ENCODE assay signal across 14 cellular contexts in the genomic region with DNA sequence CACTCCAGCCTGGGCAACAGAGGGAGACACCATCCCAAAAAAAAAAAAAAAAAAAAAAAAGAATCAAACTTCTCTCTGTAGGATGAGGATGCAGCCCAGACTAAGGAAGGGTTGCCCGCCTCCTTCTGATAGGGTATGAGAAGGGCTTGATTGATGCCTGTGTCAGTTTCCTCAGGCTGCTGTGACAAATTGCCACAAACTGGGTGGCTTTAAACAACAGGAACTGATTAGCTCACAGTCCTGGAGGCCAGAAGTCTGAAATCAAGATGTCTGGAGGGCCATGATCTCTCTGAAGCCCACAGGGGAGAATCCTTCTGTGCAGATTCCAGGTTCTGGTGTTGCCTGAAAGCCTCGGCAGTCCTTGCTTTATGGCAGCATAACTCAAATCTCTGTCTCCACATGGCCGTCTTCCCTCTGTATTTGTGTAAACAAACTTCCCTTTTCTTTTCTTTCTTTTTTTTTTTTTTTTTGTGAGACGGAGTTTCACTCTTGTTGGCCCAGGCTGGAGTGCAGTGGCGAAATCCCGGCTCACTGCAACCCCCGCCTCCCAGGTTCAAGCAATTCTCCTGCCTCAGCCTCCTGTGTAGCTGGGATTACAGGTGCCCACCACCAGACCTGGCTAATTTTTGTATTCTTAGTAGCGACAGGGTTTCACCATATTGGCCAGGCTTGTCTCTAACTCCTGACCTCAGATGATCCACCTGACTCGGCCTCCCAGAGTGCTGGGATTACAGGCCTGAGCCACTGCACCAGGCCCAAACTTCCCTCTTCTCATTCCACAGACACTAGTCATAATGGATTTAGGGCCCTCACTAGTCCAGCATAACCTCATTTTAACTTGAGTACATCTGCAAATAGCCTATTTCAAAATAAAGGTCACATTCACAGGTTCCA. TPM values are rescaled to one million over a fixed set of nuclear protein-coding genes. Genes with fewer than 3 reads are reported as not detected.
DNase-seq lines count a peak whose midpoint lies in the region; ATAC-seq and TF ChIP-seq lines count a peak whose summit lies in the region.
"Had no signal": no experiment of that assay in that cellular context is flagged by ENCODE, and none has a peak within 500 bp of the region (broad histone marks: within the 10 kb centered on the region; RNA-seq: fewer than 3 reads in every experiment).

No MANE protein-coding gene starts in this region.

- H3K9me3 Mint-ChIP-seq in stimulated activated naive B cell treated with anti-CD40 and anti-IgM and Interleukin-4, amounts not matched to agents 10 μg/mL and 1 μg/mL and 100 μg/mL, for 72 hours = no peaks in the 10 kb centered on the region
- H3K9me3 Mint-ChIP-seq: activated naive CD4-positive, alpha-beta T cell treated with anti-CD3 and anti-CD28 coated beads, Interleukin-2, amount 50 U/mL, for 72 hours had no signal

- intact Hi-C loops in adrenal gland (cut with DNase I) (no loop called here), left lung (cut with DNase I) (no loop called here)

- peaks cover 6 to 12% of the 10 kb centered on the region in 2 donors for H3K4me1 ChIP-seq in adrenal gland (replicated peaks in 1 of 2)
- peaks cover 0 to 37% of the 10 kb centered on the region in 2 donors for H3K4me1 ChIP-seq in left lung
- H3K4me1 ChIP-seq: uterus had no signal

- H3K4me3 ChIP-seq in adrenal gland = no peak overlapping the region
- H3K4me3 ChIP-seq in left lung = peak overlapping the region in 1 of 2 donors; percentile 19
- H3K4me3 ChIP-seq: ovary, uterus had no signal

- no peaks in the 10 kb centered on the region for H3K36me3 Mint-ChIP-seq in stimulated activated naive B cell treated with anti-CD40 and anti-IgM and Interleukin-4, amounts not matched to agents 10 μg/mL and 1 μg/mL and 100 μg/mL, for 72 hours
- H3K36me3 Mint-ChIP-seq: activated naive CD4-positive, alpha-beta T cell treated with anti-CD3 and anti-CD28 coated beads, Interleukin-2, amount 50 U/mL, for 72 hours had no signal

- peak; percentile 85 for ATAC-seq in left lung
- peak; percentile 53 to 64 for ATAC-seq in stimulated activated naive B cell treated with anti-CD40 and anti-IgM and Interleukin-4, amounts not matched to agents 10 μg/mL and 1 μg/mL and 100 μg/mL, for 72 hours (replicated peaks)
- ATAC-seq in HG03039 (IDR thresholded peaks at IDR 0.05; ENCODE audit: unreplicated experiment) = no peak
- ATAC-seq: activated naive CD4-positive, alpha-beta T cell treated with anti-CD3 and anti-CD28 coated beads, Interleukin-2, amount 50 U/mL, for 72 hours had no signal

- peak; percentile 13 for DNase-seq in HT1080 (ENCODE audit: low read depth)
- DNase-seq in adrenal gland = peak in 1 of 7 donors; percentile 9
- DNase-seq in left lung = peak; percentile 61 to 83
- DNase-seq in stimulated activated naive B cell treated with anti-CD40 and anti-IgM and Interleukin-4, amounts not matched to agents 10 μg/mL and 1 μg/mL and 100 μg/mL, for 72 hours = no peak
- no peak for DNase-seq in HuH-7.5 (ENCODE audit: low spot score)
- no peak for DNase-seq in NCI-H1436 treated with DMSO at 0.1 percent for 48 hours (lab: John Stamatoyannopoulos, UW)
- no peak for DNase-seq in caudate nucleus (lab: John Stamatoyannopoulos, UW)
- DNase-seq: activated CD4-positive, alpha-beta T cell treated with anti-CD3 and anti-CD28 coated beads, Interleukin-2, amount 50 U/mL, for 1 hour; DMS 273 treated with DMSO at 0.1 percent for 48 hours; NCI-H1105 treated with DMSO at 0.1 percent for 48 hours; ovary; uterus had no signal

- TF ChIP-seq POLR2A in adrenal gland (IDR thresholded peaks at IDR 0.05) = no peak

- peak overlapping the region; percentile 13 to 67 for H3K4me3 Mint-ChIP-seq in stimulated activated naive B cell treated with anti-CD40 and anti-IgM and Interleukin-4, amounts not matched to agents 10 μg/mL and 1 μg/mL and 100 μg/mL, for 72 hours

- 70 to 72% (median 71%) methylated on average over 9 of the region's 9 CpGs for WGBS in adrenal gland, 4 donors

- H3K27me3 ChIP-seq in adrenal gland = no peaks in the 10 kb centered on the region
- H3K27me3 ChIP-seq in left lung = no peaks in the 10 kb centered on the region
- H3K27me3 ChIP-seq: ovary, uterus had no signal

- no peak for TF ChIP-seq CTCF in adrenal gland (IDR thresholded peaks at IDR 0.05)
- no peak for TF ChIP-seq CTCF in left lung (IDR thresholded peaks at IDR 0.05)

- H3K4me1 Mint-ChIP-seq in stimulated activated naive B cell treated with anti-CD40 and anti-IgM and Interleukin-4, amounts not matched to agents 10 μg/mL and 1 μg/mL and 100 μg/mL, for 72 hours = peaks cover 5 to 7% of the 10 kb centered on the region in 2 donors

- no peaks in the 10 kb centered on the region for H3K27me3 Mint-ChIP-seq in stimulated activated naive B cell treated with anti-CD40 and anti-IgM and Interleukin-4, amounts not matched to agents 10 μg/mL and 1 μg/mL and 100 μg/mL, for 72 hours

- H3K27ac ChIP-seq in adrenal gland (peak overlapping the region in 3 of 5 donors; percentile 17 to 65 (median 55)), left lung (peak overlapping the region; percentile 83 to 95), caudate nucleus (ENCODE audit: low read depth, low read length) (no peak overlapping the region)
- H3K27ac ChIP-seq: ovary, uterus had no signal

- H3K36me3 ChIP-seq in adrenal gland (replicated peaks in 1 of 2) (no peaks in the 10 kb centered on the region), left lung (no peaks in the 10 kb centered on the region)
- H3K36me3 ChIP-seq: ovary, uterus had no signal

- H3K27ac Mint-ChIP-seq in stimulated activated naive B cell treated with anti-CD40 and anti-IgM and Interleukin-4, amounts not matched to agents 10 μg/mL and 1 μg/mL and 100 μg/mL, for 72 hours = peak overlapping the region; percentile 88
- H3K27ac Mint-ChIP-seq: activated naive CD4-positive, alpha-beta T cell treated with anti-CD3 and anti-CD28 coated beads, Interleukin-2, amount 50 U/mL, for 72 hours had no signal

- no peaks in the 10 kb centered on the region for H3K9me3 ChIP-seq in adrenal gland (replicated peaks in 1 of 3)
- no peaks in the 10 kb centered on the region for H3K9me3 ChIP-seq in left lung
- H3K9me3 ChIP-seq: ovary, uterus had no signal

RNA-seq across cellular contexts. Expression of gene CDK19, which starts 11.2 kb away (rescaled TPM):
- 3.0 and 3.4 TPM in 2 replicates for total RNA-seq in HT1080 (2014; rRNA removed; shearing (Covaris generic))
- polyA plus RNA-seq in HT1080 (2015; cell fraction: cytosol; rRNA removed) = 7.6 and 10.6 TPM in 2 replicates
- polyA plus RNA-seq in HT1080 (2015; cell fraction: nucleus; rRNA removed) = 7.8 and 8.2 TPM in 2 replicates
- total RNA-seq in adrenal gland = 10 to 100 TPM in 3 of 8 donors, 1 to 10 TPM in 5; 5.4 to 59.1 (median 8.8) TPM
- 1 to 10 TPM; 3.5 to 5.6 (median 4.5) TPM for polyA plus RNA-seq in adrenal gland
- total RNA-seq in left lung = 10 to 100 TPM; 18.4 to 21.3 TPM

RNA-seq across cellular contexts. Expression of gene AMD1, which starts 48.1 kb away (rescaled TPM):
- 101 and 112 TPM in 2 replicates for total RNA-seq in HT1080 (2014; rRNA removed; shearing (Covaris generic))
- polyA plus RNA-seq in HT1080 (2015; cell fraction: cytosol; rRNA removed) = 115 and 129 TPM in 2 replicates
- polyA plus RNA-seq in HT1080 (2015; cell fraction: nucleus; rRNA removed) = 54.5 and 85.0 TPM in 2 replicates
- total RNA-seq in adrenal gland (10 to 100 TPM; 21.3 to 64.1 (median 43.5) TPM), left lung (10 to 100 TPM; 45.4 to 99.9 TPM)
- 10 to 100 TPM; 15.4 to 62.5 (median 19.3) TPM for polyA plus RNA-seq in adrenal gland

Comparison
In these comparisons a context has a peak if more than half of its experiments do, and no peak if none do; other contexts are left out.
1. DNase-seq: peak in HT1080 (single experiment) and left lung (2 of 2); none in stimulated activated naive B cell treated with anti-CD40 and anti-IgM and Interleukin-4, amounts not matched to agents 10 μg/mL and 1 μg/mL and 100 μg/mL, for 72 hours (single experiment), HuH-7.5 (single experiment), NCI-H1436 treated with DMSO at 0.1 percent for 48 hours (single experiment) and caudate nucleus (0 of 61).